In the genomic region with DNA sequence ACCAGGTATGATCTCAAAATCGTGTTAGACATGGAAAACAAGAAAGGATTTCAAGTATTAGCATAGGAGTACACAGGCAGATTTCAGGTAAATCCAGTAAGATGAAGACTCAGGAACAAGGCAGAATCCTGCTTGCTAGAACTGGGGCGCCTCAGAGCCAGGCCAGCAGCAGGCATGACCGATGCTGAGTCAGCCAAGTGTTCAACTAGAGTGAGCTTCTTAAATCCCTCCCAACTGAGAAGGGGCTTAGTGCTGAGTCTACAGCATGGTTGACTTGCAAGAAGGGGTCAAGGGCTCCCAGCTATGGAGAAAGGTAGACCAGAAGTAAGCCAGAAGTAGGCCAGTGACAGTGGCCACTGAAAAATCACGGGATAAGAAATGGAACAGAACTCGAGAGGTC, we compare ENCODE assay signal across 24 cellular contexts. TPM values are rescaled to one million over a fixed set of nuclear protein-coding genes. Genes with fewer than 3 reads are reported as not detected.
DNase-seq lines count a peak whose midpoint lies in the region; ATAC-seq and TF ChIP-seq lines count a peak whose summit lies in the region.
"Had no signal": no experiment of that assay in that cellular context is flagged by ENCODE, and none has a peak within 500 bp of the region (broad histone marks: within the 10 kb centered on the region; RNA-seq: fewer than 3 reads in every experiment).

No MANE protein-coding gene starts in this region.

- H3K27me3 ChIP-seq in neural progenitor cell, result peaks cover 5% of the 10 kb centered on the region
- H3K27me3 ChIP-seq: neutrophil, spleen had no signal

- H3K4me2 ChIP-seq in neural progenitor cell, result peak overlapping the region; percentile 50

- peaks cover 23% of the 10 kb centered on the region for H3F3A ChIP-seq in neural progenitor cell (ENCODE audit: low read depth)

- H4K20me1 ChIP-seq in neural progenitor cell (ENCODE audit: low read depth), result peaks cover 13% of the 10 kb centered on the region

- H3K79me2 ChIP-seq in neural progenitor cell (ENCODE audit: low read depth), result no peaks in the 10 kb centered on the region

- H3K4me3 ChIP-seq in neural progenitor cell, result no peak overlapping the region
- H3K4me3 ChIP-seq: mucosa of descending colon, spleen, uterus had no signal

- no peak overlapping the region for H2AFZ ChIP-seq in neural progenitor cell (replicated peaks)

- POLR2A ChIA-PET in T-cell (lab: Charles Lee), result interaction anchor here in 1 of 2 donors (0.6 kb wide), 1 partner anchor 10 kb away, joined by 3 read pairs; no protein-coding TSS in a partner anchor

- peaks cover 80% of the 10 kb centered on the region for H3K4me1 Mint-ChIP-seq in activated CD4-positive, alpha-beta T cell treated with anti-CD3 and anti-CD28 coated beads, Interleukin-2, amount 10 ng/mL, durations not matched to agents 24 days and 14 days
- H3K4me1 Mint-ChIP-seq in T-cell (peaks cover 95 to 100% (median 96%) of the 10 kb centered on the region in 3 donors), neural progenitor cell (peaks cover 57% of the 10 kb centered on the region)
- peaks cover 98% of the 10 kb centered on the region for H3K4me1 Mint-ChIP-seq in activated naive CD8-positive, alpha-beta T cell treated with anti-CD3 and anti-CD28 coated beads, Interleukin-2, amount 50 U/mL, for 24 hours

- CTCF ChIA-PET in T-cell (lab: Charles Lee), result interaction anchor here in 1 of 2 donors (1.6 kb wide), 1 partner anchor 13 kb away, joined by 3 read pairs; no protein-coding TSS in a partner anchor

- no peaks in the 10 kb centered on the region for H3K9me3 Mint-ChIP-seq in activated CD4-positive, alpha-beta T cell treated with anti-CD3 and anti-CD28 coated beads, Interleukin-2, amount 10 ng/mL, durations not matched to agents 24 days and 14 days
- H3K9me3 Mint-ChIP-seq in T-cell (no peaks in the 10 kb centered on the region), neural progenitor cell (no peaks in the 10 kb centered on the region)
- H3K9me3 Mint-ChIP-seq in activated naive CD8-positive, alpha-beta T cell treated with anti-CD3 and anti-CD28 coated beads, Interleukin-2, amount 50 U/mL, for 24 hours, result peaks cover 4% of the 10 kb centered on the region

- no peak overlapping the region for H3K9ac ChIP-seq in neural progenitor cell

- no peaks in the 10 kb centered on the region for H3K27me3 Mint-ChIP-seq in activated CD4-positive, alpha-beta T cell treated with anti-CD3 and anti-CD28 coated beads, Interleukin-2, amount 10 ng/mL, durations not matched to agents 24 days and 14 days
- no peaks in the 10 kb centered on the region for H3K27me3 Mint-ChIP-seq in T-cell
- no peaks in the 10 kb centered on the region for H3K27me3 Mint-ChIP-seq in activated naive CD8-positive, alpha-beta T cell treated with anti-CD3 and anti-CD28 coated beads, Interleukin-2, amount 50 U/mL, for 24 hours
- peaks cover 2% of the 10 kb centered on the region for H3K27me3 Mint-ChIP-seq in neural progenitor cell (ENCODE audit: insufficient read depth, low read depth)
- H3K27me3 Mint-ChIP-seq: B cell had no signal

- intact Hi-C loops in activated CD4-positive, alpha-beta T cell treated with anti-CD3 and anti-CD28 coated beads, Interleukin-2, amount 10 ng/mL, durations not matched to agents 24 days and 14 days (cut with micrococcal nuclease), result no loop called here

- no peaks in the 10 kb centered on the region for H3K36me3 ChIP-seq in neural progenitor cell
- H3K36me3 ChIP-seq: neutrophil, spleen, uterus had no signal

- peak overlapping the region; percentile 34 for H3K4me3 Mint-ChIP-seq in activated CD4-positive, alpha-beta T cell treated with anti-CD3 and anti-CD28 coated beads, Interleukin-2, amount 10 ng/mL, durations not matched to agents 24 days and 14 days
- peak overlapping the region; percentile 82 to 98 (median 84) for H3K4me3 Mint-ChIP-seq in T-cell
- peak overlapping the region; percentile 87 for H3K4me3 Mint-ChIP-seq in activated naive CD8-positive, alpha-beta T cell treated with anti-CD3 and anti-CD28 coated beads, Interleukin-2, amount 50 U/mL, for 24 hours
- H3K4me3 Mint-ChIP-seq in neural progenitor cell, result peak overlapping the region; percentile 21
- H3K4me3 Mint-ChIP-seq: B cell had no signal

- no peak overlapping the region for H3K27ac ChIP-seq in neural progenitor cell
- H3K27ac ChIP-seq: neutrophil, RWPE1, uterus had no signal

- no peaks in the 10 kb centered on the region for H3K9me3 ChIP-seq in neural progenitor cell (ENCODE audit: low read depth)
- H3K9me3 ChIP-seq: mucosa of descending colon, neutrophil, spleen, uterus had no signal

- H3K36me3 Mint-ChIP-seq in activated CD4-positive, alpha-beta T cell treated with anti-CD3 and anti-CD28 coated beads, Interleukin-2, amount 10 ng/mL, durations not matched to agents 24 days and 14 days (ENCODE audit: low read depth), result peaks cover 15% of the 10 kb centered on the region
- H3K36me3 Mint-ChIP-seq in T-cell (peaks cover 29% of the 10 kb centered on the region), neural progenitor cell (no peaks in the 10 kb centered on the region)
- peaks cover 6% of the 10 kb centered on the region for H3K36me3 Mint-ChIP-seq in activated naive CD8-positive, alpha-beta T cell treated with anti-CD3 and anti-CD28 coated beads, Interleukin-2, amount 50 U/mL, for 24 hours (ENCODE audit: low read depth)

- DNase-seq in activated CD4-positive, alpha-beta T cell treated with anti-CD3 and anti-CD28 coated beads, Interleukin-2, amount 10 ng/mL, durations not matched to agents 24 days and 14 days, result no peak
- no peak for DNase-seq in activated CD4-positive, alpha-beta T cell treated with anti-CD3 and anti-CD28 coated beads, Interleukin-2, amount 50 U/mL, for 4 hours
- DNase-seq in T-cell (no peak), neural progenitor cell (ENCODE audit: low spot score) (peak; percentile 57), NCI-H1105 treated with DMSO at 0.1 percent for 48 hours (lab: John Stamatoyannopoulos, UW) (no peak), NCI-H526 (lab: John Stamatoyannopoulos, UW) (no peak)
- no peak for DNase-seq in activated naive CD8-positive, alpha-beta T cell treated with anti-CD3 and anti-CD28 coated beads, Interleukin-2, amount 50 U/mL, for 24 hours
- DNase-seq: activated CD4-positive, alpha-beta T cell treated with anti-CD3 and anti-CD28 coated beads for 1 hour; foreskin melanocyte; hippocampal formation; mucosa of descending colon; NCI-H1436; spleen; stimulated activated CD4-positive, alpha-beta T cell treated with anti-CD3 and anti-CD28 coated beads, Interleukin-4, amount 100 ng/mL, for 4 hours; uterus had no signal

- peak overlapping the region; percentile 18 for H3K27ac Mint-ChIP-seq in activated CD4-positive, alpha-beta T cell treated with anti-CD3 and anti-CD28 coated beads, Interleukin-2, amount 10 ng/mL, durations not matched to agents 24 days and 14 days
- peak overlapping the region; percentile 93 to 97 for H3K27ac Mint-ChIP-seq in T-cell
- H3K27ac Mint-ChIP-seq in activated naive CD8-positive, alpha-beta T cell treated with anti-CD3 and anti-CD28 coated beads, Interleukin-2, amount 50 U/mL, for 24 hours, result peak overlapping the region; percentile 93
- no peak overlapping the region for H3K27ac Mint-ChIP-seq in neural progenitor cell

- H3K4me1 ChIP-seq in neural progenitor cell, result peaks cover 33% of the 10 kb centered on the region
- H3K4me1 ChIP-seq: uterus had no signal

- no peak for ATAC-seq in T-cell (replicated peaks in 1 of 4)
- ATAC-seq in activated naive CD8-positive, alpha-beta T cell treated with anti-CD3 and anti-CD28 coated beads, Interleukin-2, amount 50 U/mL, for 24 hours, result no peak
- ATAC-seq in GM18511 (IDR thresholded peaks at IDR 0.05; ENCODE audit: unreplicated experiment), result no peak
- ATAC-seq: mucosa of descending colon had no signal

- TF ChIP-seq CTCF in neural progenitor cell (IDR thresholded peaks at IDR 0.05), result no peak

RNA-seq across cellular contexts. Expression of gene GRAP2, which starts 12.4 kb away (rescaled TPM):
- 34.4 and 38.4 TPM in 2 replicates for total RNA-seq in activated CD4-positive, alpha-beta T cell treated with anti-CD3 and anti-CD28 coated beads, Interleukin-2, amount 10 ng/mL, durations not matched to agents 24 days and 14 days
- total RNA-seq in T-cell, result 100 to 1,000 TPM; 138 to 199 (median 157) TPM
- not detected in 2 replicates for total RNA-seq in neural progenitor cell (ENCODE audit: low replicate concordance)
- total RNA-seq: A172, dermis microvascular lymphatic vessel endothelial cell had no signal

RNA-seq across cellular contexts. Expression of gene ENTHD1, which starts 19.8 kb away (rescaled TPM):
- 0.09 and 0.56 TPM in 2 replicates for total RNA-seq in activated CD4-positive, alpha-beta T cell treated with anti-CD3 and anti-CD28 coated beads, Interleukin-2, amount 10 ng/mL, durations not matched to agents 24 days and 14 days
- total RNA-seq in T-cell (under 1 TPM; 0.13 to 0.36 (median 0.20) TPM), neural progenitor cell (ENCODE audit: low replicate concordance) (not detected in 2 replicates)
- total RNA-seq: A172, B cell, cardiac septum, dermis microvascular lymphatic vessel endothelial cell, lower leg skin, mucosa of descending colon had no signal

RNA-seq across cellular contexts. Expression of gene TMA7B, which starts 46.9 kb away (rescaled TPM):
- 0.90 and 0.96 TPM in 2 replicates for total RNA-seq in activated CD4-positive, alpha-beta T cell treated with anti-CD3 and anti-CD28 coated beads, Interleukin-2, amount 10 ng/mL, durations not matched to agents 24 days and 14 days
- total RNA-seq in T-cell (10 to 100 TPM in 2 of 5 donors, 1 to 10 TPM in 3; 7.8 to 18.9 (median 9.0) TPM), neural progenitor cell (ENCODE audit: low replicate concordance) (not detected in 2 replicates)
- total RNA-seq: A172, cardiac septum, dermis microvascular lymphatic vessel endothelial cell, subcutaneous adipose tissue, uterus had no signal

Comparison
In these comparisons a context has a peak if more than half of its experiments do, and no peak if none do; other contexts are left out.
1. H3K4me3 Mint-ChIP-seq: peak in every context shown above with its lines; median percentile 87 in activated naive CD8-positive, alpha-beta T cell treated with anti-CD3 and anti-CD28 coated beads, Interleukin-2, amount 50 U/mL, for 24 hours; 84 in T-cell; 34 in activated CD4-positive, alpha-beta T cell treated with anti-CD3 and anti-CD28 coated beads, Interleukin-2, amount 10 ng/mL, durations not matched to agents 24 days and 14 days; 21 in neural progenitor cell.
2. RNA of gene GRAP2, which starts 12.4 kb away (total RNA-seq): 138 to 199 TPM in T-cell and 34.4 to 38.4 TPM in activated CD4-positive, alpha-beta T cell treated with anti-CD3 and anti-CD28 coated beads, Interleukin-2, amount 10 ng/mL, durations not matched to agents 24 days and 14 days; not detected in neural progenitor cell; every median in the first group is over 10 times any median in the second.